Comparison of ENCODE assay signal across 28 cellular contexts in the genomic region with DNA sequence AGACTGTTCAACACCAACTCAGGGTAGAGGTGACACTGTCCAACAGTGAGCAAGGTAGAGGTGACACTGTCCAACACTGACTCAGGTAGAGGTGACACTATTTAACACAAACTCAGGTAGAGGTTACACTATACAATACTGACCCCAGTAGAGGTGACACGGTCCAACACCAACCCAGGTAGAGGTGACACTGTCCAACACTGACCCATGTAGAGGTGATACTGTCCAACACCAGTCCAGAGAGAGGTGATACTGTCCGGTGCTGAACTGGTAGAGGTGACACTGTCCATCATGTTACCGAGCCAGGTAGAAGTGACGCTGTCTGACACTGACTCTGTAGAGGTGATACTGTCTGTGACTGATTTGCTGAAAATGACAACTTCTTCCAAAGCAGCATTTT.
A peak's percentile ranks its signal among the peaks of the same experiment; 100 is the strongest.
DNase-seq lines count a peak whose midpoint lies in the region; ATAC-seq, FAIRE-seq and TF ChIP-seq lines count a peak whose summit lies in the region.
"Had no signal": no experiment of that assay in that cellular context is flagged by ENCODE, and none has a peak within 500 bp of the region (broad histone marks: within the 10 kb centered on the region; RNA-seq: fewer than 3 reads in every experiment).

No MANE protein-coding gene starts in this region.

- H3K4me3 Mint-ChIP-seq in natural killer cell treated with Interleukin-12 subunit alpha and Interleukin-12 subunit beta and Interleukin-15 and Interleukin-18, amount 100 ng/mL, for 72 hours = no peak overlapping the region
- H3K4me3 Mint-ChIP-seq: CD14-positive monocyte; CD4-positive, alpha-beta T cell; CD8-positive, alpha-beta memory T cell had no signal

- H3K27me3 Mint-ChIP-seq in natural killer cell treated with Interleukin-12 subunit alpha and Interleukin-12 subunit beta and Interleukin-15 and Interleukin-18, amount 100 ng/mL, for 72 hours = peaks cover 21 to 22% of the 10 kb centered on the region in 2 donors
- H3K27me3 Mint-ChIP-seq: CD4-positive, alpha-beta T cell had no signal

- H3K36me3 ChIP-seq in upper lobe of right lung (no peaks in the 10 kb centered on the region), esophagus squamous epithelium (no peaks in the 10 kb centered on the region)
- H3K36me3 ChIP-seq: BE2C; BLaER1 treated with 17β-estradiol and CSF1 and Interleukin-3, amounts not matched to agents 10 nM and 100 nM had no signal

- no peak for ATAC-seq in A549
- peak; percentile 27 to 59 for ATAC-seq in natural killer cell treated with Interleukin-12 subunit alpha and Interleukin-12 subunit beta and Interleukin-15 and Interleukin-18, amount 100 ng/mL, for 72 hours
- peak; percentile 26 for ATAC-seq in upper lobe of right lung
- ATAC-seq: GM12878 had no signal

- WGBS in A549 (ENCODE audit: missing lambda C conversion rate) = 80% methylated on average over 4 of the region's 4 CpGs
- WGBS in esophagus squamous epithelium, 2 donors = 87 to 90% methylated on average over 4 of the region's 4 CpGs

- CTCF ChIA-PET in A549 (lab: Yijun Ruan, JAX) = no interaction called here

- TF ChIP-seq EP300 in A549 (IDR thresholded peaks at IDR 0.05) = no peak

- FAIRE-seq in A549 (lab: Jason Lieb, UNC) = no peak
- peak; percentile 73 for FAIRE-seq in HTR-8/SVneo (lab: Jason Lieb, UNC)
- FAIRE-seq: A204.1, D721Med, GM12878, GM18507, H1 had no signal

- no peaks in the 10 kb centered on the region for H3K9me3 Mint-ChIP-seq in natural killer cell treated with Interleukin-12 subunit alpha and Interleukin-12 subunit beta and Interleukin-15 and Interleukin-18, amount 100 ng/mL, for 72 hours
- H3K9me3 Mint-ChIP-seq: CD4-positive, alpha-beta T cell; CD8-positive, alpha-beta memory T cell had no signal

- H3K4me1 Mint-ChIP-seq in natural killer cell treated with Interleukin-12 subunit alpha and Interleukin-12 subunit beta and Interleukin-15 and Interleukin-18, amount 100 ng/mL, for 72 hours (ENCODE audit: low read depth in 2 of 2) = no peaks in the 10 kb centered on the region
- H3K4me1 Mint-ChIP-seq: CD14-positive monocyte had no signal

- POLR2A ChIA-PET in A549 (lab: Yijun Ruan, JAX) = no interaction called here

- H3K27ac ChIP-seq in A549 (no peak overlapping the region), upper lobe of right lung (no peak overlapping the region), esophagus squamous epithelium (no peak overlapping the region)
- H3K27ac ChIP-seq: 22Rv1; BLaER1 treated with 17β-estradiol and CSF1 and Interleukin-3, amounts not matched to agents 10 nM and 100 nM; GM23248 had no signal

- H3K27me3 ChIP-seq in upper lobe of right lung = no peaks in the 10 kb centered on the region
- peaks cover 0 to 16% (median 0%) of the 10 kb centered on the region in 4 donors for H3K27me3 ChIP-seq in esophagus squamous epithelium
- H3K27me3 ChIP-seq: BE2C; BLaER1 treated with 17β-estradiol and CSF1 and Interleukin-3, amounts not matched to agents 10 nM and 100 nM had no signal

- TF ChIP-seq POLR2A in A549 (IDR thresholded peaks at IDR 0.05; ENCODE audit: low read length) (no peak), esophagus squamous epithelium (IDR thresholded peaks at IDR 0.05) (no peak)

- H3K4me3 ChIP-seq in A549 (no peak overlapping the region), upper lobe of right lung (no peak overlapping the region), esophagus squamous epithelium (no peak overlapping the region)
- H3K4me3 ChIP-seq: BLaER1 treated with 17β-estradiol and CSF1 and Interleukin-3, amounts not matched to agents 10 nM and 100 nM; GM12878; GM23248 had no signal

- H3K4me1 ChIP-seq in A549 (peaks cover 3% of the 10 kb centered on the region; the same call in 1 of the 3 replicates), upper lobe of right lung (no peaks in the 10 kb centered on the region), esophagus squamous epithelium (no peaks in the 10 kb centered on the region)
- H3K4me1 ChIP-seq: BE2C had no signal

- no peak overlapping the region for H3K27ac Mint-ChIP-seq in natural killer cell treated with Interleukin-12 subunit alpha and Interleukin-12 subunit beta and Interleukin-15 and Interleukin-18, amount 100 ng/mL, for 72 hours
- H3K27ac Mint-ChIP-seq: CD14-positive monocyte; CD4-positive, alpha-beta T cell had no signal

- no peak overlapping the region for H3K4me2 ChIP-seq in A549
- H3K4me2 ChIP-seq: BLaER1 treated with 17β-estradiol and CSF1 and Interleukin-3, amounts not matched to agents 10 nM and 100 nM had no signal

- DNase-seq in A549 (ENCODE audit: low read depth in 1 of 2, low spot score in 1 of 2) (no peak), HTR-8/SVneo (ENCODE audit: insufficient read length, low spot score) (no peak), upper lobe of right lung (no peak), esophagus squamous epithelium (lab: John Stamatoyannopoulos, UW) (no peak), iPS-NIHi11 (ENCODE audit: low spot score) (no peak)
- DNase-seq in natural killer cell treated with Interleukin-12 subunit alpha and Interleukin-12 subunit beta and Interleukin-15 and Interleukin-18, amount 100 ng/mL, for 72 hours (ENCODE audit: low spot score) = no peak
- DNase-seq in NK-92 treated with Interleukin-12 subunit alpha and Interleukin-12 subunit beta, amount 100 ng/mL, for 24 hours (lab: John Stamatoyannopoulos, UW) = no peak
- DNase-seq in activated CD4-positive, alpha-beta T cell treated with anti-CD3 and anti-CD28 coated beads, Interleukin-2, amount 50 U/mL, for 4 hours = no peak
- DNase-seq: ACHN; AML-193; BE2C; CD4-positive, alpha-beta T cell; CD8-positive, alpha-beta memory T cell; DMS 273 treated with DMSO at 0.1 percent for 48 hours; DMS79; EL; GDM1; GM23248; H7; HCEC 1CT had no signal

- intact Hi-C loops in upper lobe of right lung (cut with DNase I) (no loop called here), esophagus squamous epithelium (cut with DNase I) (no loop called here)

- TF ChIP-seq CTCF in A549 (IDR thresholded peaks at IDR 0.05) (no peak), upper lobe of right lung (IDR thresholded peaks at IDR 0.05) (no peak), esophagus squamous epithelium (IDR thresholded peaks at IDR 0.05) (no peak)

- no peak for TF ChIP-seq RAD21 in A549 (conservative IDR thresholded peaks at IDR 0.05 in 1 of 2, IDR thresholded peaks at IDR 0.05 in 1 of 2)

- H3K9me3 ChIP-seq in A549 (no peaks in the 10 kb centered on the region), upper lobe of right lung (no peaks in the 10 kb centered on the region), esophagus squamous epithelium (no peaks in the 10 kb centered on the region)
- H3K9me3 ChIP-seq: BE2C had no signal

- no peaks in the 10 kb centered on the region for H3K36me3 Mint-ChIP-seq in natural killer cell treated with Interleukin-12 subunit alpha and Interleukin-12 subunit beta and Interleukin-15 and Interleukin-18, amount 100 ng/mL, for 72 hours
- H3K36me3 Mint-ChIP-seq: CD14-positive monocyte had no signal

TF ChIP-seq in A549, 52 proteins besides CTCF, POLR2A, EP300 and RAD21:
- TF ChIP-seq EHMT2 (IDR thresholded peaks at IDR 0.05; ENCODE audit: low read depth) (no peak), REST (IDR thresholded peaks at IDR 0.05) (peak; percentile 39; the same call in 1 of the 2 replicates)
- TF ChIP-seq, protein P1, sequence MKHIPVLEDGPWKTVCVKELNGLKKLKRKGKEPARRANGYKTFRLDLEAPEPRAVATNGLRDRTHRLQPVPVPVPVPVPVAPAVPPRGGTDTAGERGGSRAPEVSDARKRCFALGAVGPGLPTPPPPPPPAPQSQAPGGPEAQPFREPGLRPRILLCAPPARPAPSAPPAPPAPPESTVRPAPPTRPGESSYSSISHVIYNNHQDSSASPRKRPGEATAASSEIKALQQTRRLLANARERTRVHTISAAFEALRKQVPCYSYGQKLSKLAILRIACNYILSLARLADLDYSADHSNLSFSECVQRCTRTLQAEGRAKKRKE (CRISPR knock-in tag; IDR thresholded peaks at IDR 0.05; ENCODE audit: low read depth) = no peak

Comparison
In these comparisons a context has a peak if more than half of its experiments do, and no peak if none do; other contexts are left out.
1. ATAC-seq: peak in natural killer cell treated with Interleukin-12 subunit alpha and Interleukin-12 subunit beta and Interleukin-15 and Interleukin-18, amount 100 ng/mL, for 72 hours (2 of 2) and upper lobe of right lung (single experiment); none in A549 (0 of 2).